In genomic region chr7:110943686-110944350, GRCh38 we compare ENCODE assay signal across 23 cellular contexts.
DNase-seq lines count a peak whose midpoint lies in the region; ATAC-seq, FAIRE-seq and TF ChIP-seq lines count a peak whose summit lies in the region.
"Had no signal": no experiment of that assay in that cellular context is flagged by ENCODE, and none has a peak within 500 bp of the region (broad histone marks: within the 10 kb centered on the region; RNA-seq: fewer than 3 reads in every experiment).

No MANE protein-coding gene starts in this region.

- H3K79me2 ChIP-seq in osteoblast (ENCODE audit: insufficient read depth, low read length): no peaks in the 10 kb centered on the region
- H3K79me2 ChIP-seq: hepatocyte, parathyroid adenoma had no signal

- H3K4me3 Mint-ChIP-seq in HFFc6 (peak overlapping the region; percentile 9), endodermal cell (no peak overlapping the region)
- H3K4me3 Mint-ChIP-seq: naive B cell; stimulated activated naive CD8-positive, alpha-beta T cell treated with anti-CD3 and anti-CD28 coated beads, Interleukin-15, amount 100 ng/mL, for 72 hours had no signal

- H3K27ac ChIP-seq in osteoblast (ENCODE audit: low read depth, low read length): no peak overlapping the region
- H3K27ac ChIP-seq in endodermal cell (ENCODE audit: low read depth, low read length): no peak overlapping the region
- H3K27ac ChIP-seq in right cardiac atrium (ENCODE audit: low read length): no peak overlapping the region
- H3K27ac ChIP-seq: adrenal gland, esophagus squamous epithelium, hepatocyte, parathyroid adenoma, upper lobe of left lung had no signal

- peak; percentile 99 for FAIRE-seq in endometrium (lab: Jason Lieb, UNC)
- FAIRE-seq: keratinocyte, TTC549 had no signal

- TF ChIP-seq CTCF in HFFc6 (IDR thresholded peaks at IDR 0.05) (no peak), osteoblast (IDR thresholded peaks at IDR 0.05; ENCODE audit: extremely low read depth, low read depth, low read length) (no peak), endodermal cell (conservative IDR thresholded peaks at IDR 0.05) (no peak)

- H3K27me3 ChIP-seq in osteoblast (ENCODE audit: insufficient read depth, low read length) (no peaks in the 10 kb centered on the region), endodermal cell (ENCODE audit: control insufficient read depth, insufficient read depth, low read length, poor library complexity, severe bottlenecking) (no peaks in the 10 kb centered on the region), right cardiac atrium (ENCODE audit: control insufficient read depth, insufficient read depth) (no peaks in the 10 kb centered on the region)
- H3K27me3 ChIP-seq: adrenal gland, esophagus squamous epithelium, hepatocyte, upper lobe of left lung had no signal

- H3K4me1 Mint-ChIP-seq in HFFc6 (ENCODE audit: low read depth) (peaks cover 63% of the 10 kb centered on the region), endodermal cell (peaks cover 39% of the 10 kb centered on the region)
- H3K4me1 Mint-ChIP-seq: naive B cell had no signal

- H3K4me3 ChIP-seq in osteoblast (ENCODE audit: insufficient read depth, low read length) (no peak overlapping the region), endodermal cell (ENCODE audit: low read length) (no peak overlapping the region), right cardiac atrium (ENCODE audit: low read length) (no peak overlapping the region)
- H3K4me3 ChIP-seq: adrenal gland, esophagus squamous epithelium, hepatocyte, upper lobe of left lung had no signal

- no peaks in the 10 kb centered on the region for H4K20me1 ChIP-seq in osteoblast (ENCODE audit: insufficient read depth, low read length)

- H3K9ac ChIP-seq in endodermal cell (ENCODE audit: extremely low read depth, low read length, poor library complexity, severe bottlenecking): no peak overlapping the region
- H3K9ac ChIP-seq: parathyroid adenoma had no signal

- no peak overlapping the region for H2AFZ ChIP-seq in osteoblast (ENCODE audit: low read length)
- H2AFZ ChIP-seq: hepatocyte, parathyroid adenoma had no signal

- DNase-seq in Ammon's horn (ENCODE audit: low spot score) (peak; percentile 3), HFFc6 (peak; percentile 53), osteoblast (ENCODE audit: insufficient read length, low spot score, missing footprints) (peak; percentile 29), GF-D8 (lab: John Stamatoyannopoulos, UW) (no peak), endodermal cell (no peak), mucosa of gallbladder (ENCODE audit: low spot score) (no peak), right cardiac atrium (no peak)
- DNase-seq: activated CD4-positive, alpha-beta T cell treated with anti-CD3 and anti-CD28 coated beads for 4 hours; activated effector memory CD4-positive, alpha-beta T cell treated with anti-CD3 and anti-CD28 coated beads, Interleukin-2, amount 50 U/mL, for 16 hours; adrenal gland; C1 segment of cervical spinal cord; esophagus squamous epithelium; naive B cell; NCI-H1930; NCI-H446 treated with DMSO at 0.1 percent for 48 hours; stimulated activated CD4-positive, alpha-beta T cell treated with anti-CD3 and anti-CD28 coated beads, Interleukin-2, amount 100 ng/mL, for 24 hours; stimulated activated naive CD8-positive, alpha-beta T cell treated with anti-CD3 and anti-CD28 coated beads, Interleukin-15, amount 100 ng/mL, for 72 hours had no signal

- H3K27me3 Mint-ChIP-seq in HFFc6 (ENCODE audit: insufficient read depth) (no peaks in the 10 kb centered on the region), endodermal cell (ENCODE audit: insufficient read depth) (no peaks in the 10 kb centered on the region)
- H3K27me3 Mint-ChIP-seq: naive B cell; stimulated activated naive CD8-positive, alpha-beta T cell treated with anti-CD3 and anti-CD28 coated beads, Interleukin-15, amount 100 ng/mL, for 72 hours had no signal

- H3K9me3 ChIP-seq in osteoblast (ENCODE audit: low read depth, low read length): no peaks in the 10 kb centered on the region
- H3K9me3 ChIP-seq in endodermal cell (ENCODE audit: control insufficient read depth, low read length): no peaks in the 10 kb centered on the region
- H3K9me3 ChIP-seq in right cardiac atrium (ENCODE audit: control insufficient read depth, low read length): no peaks in the 10 kb centered on the region
- H3K9me3 ChIP-seq: adrenal gland, esophagus squamous epithelium, upper lobe of left lung had no signal

- no peak overlapping the region for H3K4me2 ChIP-seq in osteoblast (ENCODE audit: insufficient read depth, low read length)
- H3K4me2 ChIP-seq: hepatocyte had no signal

- no peak for ATAC-seq in right cardiac atrium
- ATAC-seq: stimulated activated naive CD8-positive, alpha-beta T cell treated with anti-CD3 and anti-CD28 coated beads, Interleukin-15, amount 100 ng/mL, for 72 hours had no signal

- H3K36me3 ChIP-seq in osteoblast (ENCODE audit: insufficient read depth, low read length): no peaks in the 10 kb centered on the region
- no peaks in the 10 kb centered on the region for H3K36me3 ChIP-seq in endodermal cell (ENCODE audit: control insufficient read depth, insufficient read depth, low read length)
- H3K36me3 ChIP-seq: adrenal gland, esophagus squamous epithelium, upper lobe of left lung had no signal

- H3K36me3 Mint-ChIP-seq in HFFc6 (ENCODE audit: low read depth) (no peaks in the 10 kb centered on the region; the same call in 1 of the 2 replicates), endodermal cell (ENCODE audit: low read depth) (no peaks in the 10 kb centered on the region)

- no peaks in the 10 kb centered on the region for H3K9me3 Mint-ChIP-seq in HFFc6
- H3K9me3 Mint-ChIP-seq in endodermal cell: no peaks in the 10 kb centered on the region
- H3K9me3 Mint-ChIP-seq: naive B cell; stimulated activated naive CD8-positive, alpha-beta T cell treated with anti-CD3 and anti-CD28 coated beads, Interleukin-15, amount 100 ng/mL, for 72 hours had no signal

- WGBS in endodermal cell (ENCODE audit: insufficient coverage in 1 of 2, insufficient read length in 1 of 2), 2 experiments: 94% methylated on average over 2 to 4 of the region's 4 CpGs
- 50% methylated on average over 4 of the region's 4 CpGs for WGBS in right cardiac atrium

- H3K4me1 ChIP-seq in osteoblast (ENCODE audit: insufficient read depth, low read length): no peaks in the 10 kb centered on the region
- H3K4me1 ChIP-seq in endodermal cell (ENCODE audit: control insufficient read depth, insufficient read depth, low read length): peaks cover 6% of the 10 kb centered on the region
- H3K4me1 ChIP-seq in right cardiac atrium (ENCODE audit: control insufficient read depth, insufficient read depth, low read length): peaks cover 1% of the 10 kb centered on the region
- H3K4me1 ChIP-seq: adrenal gland, parathyroid adenoma, upper lobe of left lung had no signal

- H3K27ac Mint-ChIP-seq in HFFc6 (peak overlapping the region; percentile 45), endodermal cell (no peak overlapping the region)

- intact Hi-C loops in right cardiac atrium (cut with DNase I): no loop called here

Comparison
In these comparisons a context has a peak if more than half of its experiments do, and no peak if none do; other contexts are left out.
1. DNase-seq: peak in Ammon's horn (single experiment), HFFc6 (single experiment) and osteoblast (single experiment); none in GF-D8 (single experiment), endodermal cell (single experiment), mucosa of gallbladder (single experiment) and right cardiac atrium (0 of 3).